Comparison of ENCODE assay signal across 13 cellular contexts in genomic region chr17:27747462-27748359, GRCh38. TPM values are rescaled to one million over a fixed set of nuclear protein-coding genes. Genes with fewer than 3 reads are reported as not detected.
A peak's percentile ranks its signal among the peaks of the same experiment; 100 is the strongest.
DNase-seq lines count a peak whose midpoint lies in the region; TF ChIP-seq lines count a peak whose summit lies in the region.
"Had no signal": no experiment of that assay in that cellular context is flagged by ENCODE, and none has a peak within 500 bp of the region (broad histone marks: within the 10 kb centered on the region; RNA-seq: fewer than 3 reads in every experiment).

No MANE protein-coding gene starts in this region.

- H3K4me3 ChIP-seq in breast epithelium (no peak overlapping the region), OCI-LY1 (ENCODE audit: low read depth, low read length, poor library complexity, severe bottlenecking) (no peak overlapping the region), fibroblast of mammary gland (ENCODE audit: control insufficient read depth, low read depth, low read length) (no peak overlapping the region)
- H3K4me3 ChIP-seq: sigmoid colon, SJSA1, tibial nerve had no signal

- no peak for DNase-seq in MCF 10A (ENCODE audit: unreplicated experiment)
- no peak for DNase-seq in breast epithelium (ENCODE audit: low spot score in 2 of 2)
- no peak for DNase-seq in fibroblast of mammary gland (ENCODE audit: low read depth)
- peak; percentile 14 for DNase-seq in ureter (ENCODE audit: low spot score)
- no peak for DNase-seq in SW480 (ENCODE audit: low spot score)
- DNase-seq in SW 1271 (lab: John Stamatoyannopoulos, UW): no peak
- no peak for DNase-seq in GM10248 (ENCODE audit: extremely low spot score)
- DNase-seq: activated CD4-positive, alpha-beta T cell treated with anti-CD3 and anti-CD28 coated beads for 48 hours; activated naive CD4-positive, alpha-beta T cell treated with anti-CD3 and anti-CD28 coated beads for 36 hours; sigmoid colon had no signal

- H3K4me1 Mint-ChIP-seq in MCF 10A (ENCODE audit: insufficient read depth, unreplicated experiment): no peaks in the 10 kb centered on the region

- BruUV-seq in MCF 10A (replicated peaks; lab: Mats Ljungman, UMichigan): no TSS peak

- H3K79me2 ChIP-seq in OCI-LY1 (ENCODE audit: insufficient read depth, low read length): no peaks in the 10 kb centered on the region

- no peak overlapping the region for H3K9ac ChIP-seq in OCI-LY1 (ENCODE audit: low read length)

- no peak overlapping the region for H3K4me3 Mint-ChIP-seq in MCF 10A (ENCODE audit: unreplicated experiment)
- H3K4me3 Mint-ChIP-seq: activated naive CD4-positive, alpha-beta T cell treated with anti-CD3 and anti-CD28 coated beads for 36 hours had no signal

- intact Hi-C loops in MCF 10A (cut with micrococcal nuclease) (no loop called here), breast epithelium (cut with DNase I; ENCODE audit: low total_unique reads) (no loop called here)

- no peak overlapping the region for H3K27ac ChIP-seq in breast epithelium
- H3K27ac ChIP-seq in OCI-LY1 (ENCODE audit: low read depth, low read length, poor library complexity, severe bottlenecking): no peak overlapping the region
- H3K27ac ChIP-seq: sigmoid colon, SJSA1, tibial nerve had no signal

- H4K20me1 ChIP-seq in OCI-LY1 (ENCODE audit: insufficient read depth, low read length): no peaks in the 10 kb centered on the region

- no peaks in the 10 kb centered on the region for H3K27me3 Mint-ChIP-seq in MCF 10A (ENCODE audit: insufficient read depth, unreplicated experiment)

- TF ChIP-seq POLR2A in breast epithelium (IDR thresholded peaks at IDR 0.05): no peak

- CTCF ChIA-PET in MCF 10A (lab: Yijun Ruan, JAX) (interaction anchor here (0.7 to 1.8 kb wide), 9 partner anchors 8 to 145 kb away, joined by 3 to 6 read pairs (median 4); no protein-coding TSS in a partner anchor), GM10248 (lab: Yijun Ruan, JAX) (interaction anchor here (0.9 to 1.7 kb wide), 4 partner anchors 9 to 145 kb away, joined by 4 to 7 read pairs (median 4); partner anchors contain the start of gene LYRM9)

- H3K27ac Mint-ChIP-seq in MCF 10A (ENCODE audit: low read depth, unreplicated experiment): no peak overlapping the region
- H3K27ac Mint-ChIP-seq: activated naive CD4-positive, alpha-beta T cell treated with anti-CD3 and anti-CD28 coated beads for 36 hours had no signal

- H3K36me3 Mint-ChIP-seq in MCF 10A (ENCODE audit: insufficient read depth, unreplicated experiment): no peaks in the 10 kb centered on the region

- H3K4me2 ChIP-seq in OCI-LY1 (ENCODE audit: low read length): no peak overlapping the region

- TF ChIP-seq CTCF in MCF 10A (IDR thresholded peaks at IDR 0.05; ENCODE audit: unreplicated experiment) (peak; percentile 31), breast epithelium (IDR thresholded peaks at IDR 0.05) (no peak), OCI-LY1 (IDR thresholded peaks at IDR 0.05; ENCODE audit: low read length) (peak; percentile 26; the same call in 1 of the 2 replicates), fibroblast of mammary gland (conservative IDR thresholded peaks at IDR 0.05; ENCODE audit: control insufficient read depth, insufficient read depth, low read depth, low read length) (peak; percentile 35), GM10248 (IDR thresholded peaks at IDR 0.05; ENCODE audit: control extremely low read depth, extremely low read depth, low read depth, missing control alignments) (no peak)

- no peaks in the 10 kb centered on the region for H3K9me3 Mint-ChIP-seq in MCF 10A (ENCODE audit: unreplicated experiment)
- H3K9me3 Mint-ChIP-seq: activated naive CD4-positive, alpha-beta T cell treated with anti-CD3 and anti-CD28 coated beads for 36 hours had no signal

- no peaks in the 10 kb centered on the region for H3K36me3 ChIP-seq in breast epithelium
- no peaks in the 10 kb centered on the region for H3K36me3 ChIP-seq in OCI-LY1 (ENCODE audit: insufficient read depth, low read length)
- H3K36me3 ChIP-seq: sigmoid colon, SJSA1, tibial nerve had no signal

- H3F3A ChIP-seq in OCI-LY1 (ENCODE audit: insufficient read depth, low read length): no peaks in the 10 kb centered on the region

- POLR2A ChIA-PET in MCF 10A (lab: Yijun Ruan, JAX): no interaction called here
- POLR2A ChIA-PET in GM10248 (lab: Yijun Ruan, JAX): no interaction called here

- H3K27me3 ChIP-seq in breast epithelium (no peaks in the 10 kb centered on the region), OCI-LY1 (ENCODE audit: insufficient read depth, low read length) (no peaks in the 10 kb centered on the region)
- H3K27me3 ChIP-seq: sigmoid colon, SJSA1, tibial nerve had no signal

- no peak overlapping the region for H2AFZ ChIP-seq in OCI-LY1 (ENCODE audit: low read length)

- H3K4me1 ChIP-seq in breast epithelium (no peaks in the 10 kb centered on the region), OCI-LY1 (ENCODE audit: insufficient read depth, low read length, severe bottlenecking) (no peaks in the 10 kb centered on the region)
- H3K4me1 ChIP-seq: sigmoid colon, SJSA1 had no signal

- H3K9me3 ChIP-seq in breast epithelium (no peaks in the 10 kb centered on the region), OCI-LY1 (ENCODE audit: low read length) (no peaks in the 10 kb centered on the region)
- H3K9me3 ChIP-seq: sigmoid colon, SJSA1, tibial nerve had no signal

- no peaks in the 10 kb centered on the region for H3K9me2 ChIP-seq in OCI-LY1 (ENCODE audit: low read depth, low read length)

RNA-seq across cellular contexts. Expression of gene NOS2, which starts 52.6 kb away (rescaled TPM):
- total RNA-seq in MCF 10A (2022) (not detected in 2 replicates), breast epithelium (under 1 TPM; 0.16 to 0.33 (median 0.29) TPM), ureter (0.23 TPM)
- total RNA-seq: SJSA1 had no signal

Comparison
In these comparisons a context has a peak if more than half of its experiments do, and no peak if none do; other contexts are left out.
1. CTCF ChIP-seq: peak in MCF 10A (single experiment), OCI-LY1 (single experiment) and fibroblast of mammary gland (single experiment); none in breast epithelium (0 of 3) and GM10248 (single experiment).